Comparison of ENCODE assay signal across 7 cellular contexts in the genomic region with DNA sequence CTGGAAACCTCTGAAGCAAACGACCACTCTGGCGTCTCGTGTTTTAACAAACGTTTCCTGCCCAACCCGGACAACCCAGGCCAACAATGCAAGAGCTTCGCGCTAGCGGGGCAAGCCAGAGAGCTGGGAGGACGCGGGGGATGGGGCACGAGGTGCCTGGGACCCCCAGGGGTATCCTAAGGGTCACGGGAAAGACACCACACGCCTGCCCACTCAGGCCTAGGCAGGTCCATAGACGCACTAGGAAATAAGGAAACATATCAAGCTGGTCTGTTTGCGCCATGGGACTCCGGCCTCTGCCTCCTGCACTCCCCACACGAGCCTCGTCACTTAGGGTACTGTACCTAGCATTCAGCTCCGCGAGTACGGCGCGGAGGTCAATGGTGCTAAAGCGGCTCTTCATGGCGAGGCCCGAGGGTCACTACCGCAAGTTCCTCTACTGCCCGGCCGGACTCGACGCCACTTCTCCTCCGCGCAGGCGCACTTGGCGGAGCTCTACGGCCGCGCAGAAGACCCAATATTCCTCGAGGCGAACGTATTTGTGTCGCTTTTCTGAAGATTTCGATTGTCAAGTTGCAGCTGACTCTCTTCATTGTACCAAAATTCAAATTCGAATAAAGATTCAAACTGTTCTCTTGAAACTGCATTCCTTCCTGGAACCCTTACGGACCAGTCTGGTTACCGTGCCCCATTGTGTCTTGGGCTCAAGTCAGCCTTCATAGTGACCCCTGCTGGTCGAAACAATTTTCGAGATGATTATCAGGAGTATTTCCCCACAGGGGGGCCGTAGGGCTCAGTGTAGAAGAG. TPM values are rescaled to one million over a fixed set of nuclear protein-coding genes. Genes with fewer than 3 reads are reported as not detected.
DNase-seq lines count a peak whose midpoint lies in the region; ATAC-seq, FAIRE-seq and TF ChIP-seq lines count a peak whose summit lies in the region.

A gene with protein sequence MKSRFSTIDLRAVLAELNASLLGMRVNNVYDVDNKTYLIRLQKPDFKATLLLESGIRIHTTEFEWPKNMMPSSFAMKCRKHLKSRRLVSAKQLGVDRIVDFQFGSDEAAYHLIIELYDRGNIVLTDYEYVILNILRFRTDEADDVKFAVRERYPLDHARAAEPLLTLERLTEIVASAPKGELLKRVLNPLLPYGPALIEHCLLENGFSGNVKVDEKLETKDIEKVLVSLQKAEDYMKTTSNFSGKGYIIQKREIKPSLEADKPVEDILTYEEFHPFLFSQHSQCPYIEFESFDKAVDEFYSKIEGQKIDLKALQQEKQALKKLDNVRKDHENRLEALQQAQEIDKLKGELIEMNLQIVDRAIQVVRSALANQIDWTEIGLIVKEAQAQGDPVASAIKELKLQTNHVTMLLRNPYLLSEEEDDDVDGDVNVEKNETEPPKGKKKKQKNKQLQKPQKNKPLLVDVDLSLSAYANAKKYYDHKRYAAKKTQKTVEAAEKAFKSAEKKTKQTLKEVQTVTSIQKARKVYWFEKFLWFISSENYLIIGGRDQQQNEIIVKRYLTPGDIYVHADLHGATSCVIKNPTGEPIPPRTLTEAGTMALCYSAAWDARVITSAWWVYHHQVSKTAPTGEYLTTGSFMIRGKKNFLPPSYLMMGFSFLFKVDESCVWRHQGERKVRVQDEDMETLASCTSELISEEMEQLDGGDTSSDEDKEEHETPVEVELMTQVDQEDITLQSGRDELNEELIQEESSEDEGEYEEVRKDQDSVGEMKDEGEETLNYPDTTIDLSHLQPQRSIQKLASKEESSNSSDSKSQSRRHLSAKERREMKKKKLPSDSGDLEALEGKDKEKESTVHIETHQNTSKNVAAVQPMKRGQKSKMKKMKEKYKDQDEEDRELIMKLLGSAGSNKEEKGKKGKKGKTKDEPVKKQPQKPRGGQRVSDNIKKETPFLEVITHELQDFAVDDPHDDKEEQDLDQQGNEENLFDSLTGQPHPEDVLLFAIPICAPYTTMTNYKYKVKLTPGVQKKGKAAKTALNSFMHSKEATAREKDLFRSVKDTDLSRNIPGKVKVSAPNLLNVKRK (minus strand): TSS at position 438 of the 807 bp plus-strand sequence. CDS start 35 bp downstream, at position 403.

- peak within 1 kb of the TSS; percentile 94 for H3K4me3 Mint-ChIP-seq in T-helper 2 cell treated with Interferon-gamma antibody and Interleukin-4, amounts not matched to agents 5 μg/mL and 100 μg/mL, for 36 hours
- H3K4me3 Mint-ChIP-seq in astrocyte (ENCODE audit: unreplicated experiment), result peak within 1 kb of the TSS; percentile 93

- H3K4me1 Mint-ChIP-seq in T-helper 2 cell treated with Interferon-gamma antibody and Interleukin-4, amounts not matched to agents 5 μg/mL and 100 μg/mL, for 36 hours (ENCODE audit: low read depth), result peaks cover 33% of the 10 kb centered on the region
- peaks cover 3% of the 10 kb centered on the region for H3K4me1 Mint-ChIP-seq in astrocyte (ENCODE audit: low read depth, unreplicated experiment)

- H3K36me3 Mint-ChIP-seq in T-helper 2 cell treated with Interferon-gamma antibody and Interleukin-4, amounts not matched to agents 5 μg/mL and 100 μg/mL, for 36 hours (ENCODE audit: low read depth), result peaks cover 20% of the 10 kb centered on the region
- peaks cover 1% of the 10 kb centered on the region for H3K36me3 Mint-ChIP-seq in astrocyte (ENCODE audit: low read depth, unreplicated experiment)

- H3K4me2 ChIP-seq in astrocyte (ENCODE audit: low read length) (peak within 1 kb of the TSS; percentile 89), hepatocyte (peak within 1 kb of the TSS; percentile 87)

- H3K27me3 Mint-ChIP-seq in T-helper 2 cell treated with Interferon-gamma antibody and Interleukin-4, amounts not matched to agents 5 μg/mL and 100 μg/mL, for 36 hours (ENCODE audit: low read depth), result no peaks in the 10 kb centered on the region
- no peaks in the 10 kb centered on the region for H3K27me3 Mint-ChIP-seq in astrocyte (ENCODE audit: low read depth, unreplicated experiment)

- H3K4me3 ChIP-seq in astrocyte (ENCODE audit: insufficient read depth, low read depth, low read length), result peak within 1 kb of the TSS; percentile 95
- peak within 1 kb of the TSS; percentile 43 for H3K4me3 ChIP-seq in hepatocyte
- H3K4me3 ChIP-seq in retinal pigment epithelial cell (ENCODE audit: low read length), result peak within 1 kb of the TSS; percentile 81

- under 1% methylated on average over 49 of the region's 49 CpGs for WGBS in hepatocyte (ENCODE audit: low lambda C conversion rate, missing lambda C conversion rate)

- peak within 1 kb of the TSS; percentile 92 for H3K27ac ChIP-seq in astrocyte (ENCODE audit: low read depth, low read length)
- peak within 1 kb of the TSS; percentile 86 for H3K27ac ChIP-seq in hepatocyte

- ATAC-seq in GM18498 (IDR thresholded peaks at IDR 0.05; ENCODE audit: unreplicated experiment) (peak; percentile 84), HG02885 (IDR thresholded peaks at IDR 0.05; ENCODE audit: poor library complexity, unreplicated experiment) (peak; percentile 79)

- H3K9me3 ChIP-seq in astrocyte (ENCODE audit: insufficient read depth, low read depth, low read length) (no peaks in the 10 kb centered on the region), hepatocyte (ENCODE audit: low read depth) (no peaks in the 10 kb centered on the region)

- H4K20me1 ChIP-seq in astrocyte (ENCODE audit: insufficient read depth, low read length), result no peaks in the 10 kb centered on the region
- no peaks in the 10 kb centered on the region for H4K20me1 ChIP-seq in hepatocyte (ENCODE audit: insufficient read depth, poor library complexity, severe bottlenecking)

- FAIRE-seq in astrocyte (lab: Jason Lieb, UNC), result no peak

- H3K9me2 ChIP-seq in hepatocyte (replicated peaks; ENCODE audit: insufficient read depth), result no peaks in the 10 kb centered on the region

- peak within 1 kb of the TSS; percentile 98 for H3K9ac ChIP-seq in astrocyte (ENCODE audit: low read length)

- peaks cover 16% of the 10 kb centered on the region for H3K36me3 ChIP-seq in astrocyte (ENCODE audit: insufficient read depth, low read length)
- no peaks in the 10 kb centered on the region for H3K36me3 ChIP-seq in hepatocyte (replicated peaks; ENCODE audit: insufficient read depth, low read depth)

- peak within 1 kb of the TSS; percentile 93 for H3K27ac Mint-ChIP-seq in T-helper 2 cell treated with Interferon-gamma antibody and Interleukin-4, amounts not matched to agents 5 μg/mL and 100 μg/mL, for 36 hours
- peak within 1 kb of the TSS; percentile 97 for H3K27ac Mint-ChIP-seq in astrocyte (ENCODE audit: unreplicated experiment)

- H3K4me1 ChIP-seq in astrocyte (ENCODE audit: insufficient read depth, low read length) (no peaks in the 10 kb centered on the region), hepatocyte (ENCODE audit: insufficient read depth) (peaks cover 10% of the 10 kb centered on the region)

- DNase-seq in NCI-H1694 (lab: John Stamatoyannopoulos, UW) (peak; percentile 96), astrocyte (ENCODE audit: low read depth) (peak; percentile 70), hepatocyte (ENCODE audit: low spot score) (peak; percentile 94), retinal pigment epithelial cell (ENCODE audit: low read depth) (peak; percentile 52)
- peak; percentile 81 for DNase-seq in T-helper 2 cell treated with Interferon-gamma antibody and Interleukin-4, amounts not matched to agents 5 μg/mL and 100 μg/mL, for 36 hours (ENCODE audit: low spot score)

- H3K79me2 ChIP-seq in astrocyte (ENCODE audit: insufficient read depth, low read length) (peaks cover 48% of the 10 kb centered on the region), hepatocyte (peaks cover 49% of the 10 kb centered on the region)

- TF ChIP-seq CTCF in astrocyte (IDR thresholded peaks at IDR 0.05; ENCODE audit: insufficient read depth, low read depth, low read length) (peak; percentile 89), hepatocyte (IDR thresholded peaks at IDR 0.05; ENCODE audit: poor library complexity) (peak; percentile 93), retinal pigment epithelial cell (conservative IDR thresholded peaks at IDR 0.05; ENCODE audit: low read depth, low read length) (peak; percentile 75)

- H3K27me3 ChIP-seq in astrocyte (ENCODE audit: insufficient read depth, low read length) (no peaks in the 10 kb centered on the region), hepatocyte (no peaks in the 10 kb centered on the region)

- H3K9me3 Mint-ChIP-seq in T-helper 2 cell treated with Interferon-gamma antibody and Interleukin-4, amounts not matched to agents 5 μg/mL and 100 μg/mL, for 36 hours, result no peaks in the 10 kb centered on the region
- H3K9me3 Mint-ChIP-seq in astrocyte (ENCODE audit: unreplicated experiment), result no peaks in the 10 kb centered on the region

- H2AFZ ChIP-seq in astrocyte (ENCODE audit: low read depth, low read length) (peak within 1 kb of the TSS; percentile 94), hepatocyte (peak within 1 kb of the TSS; percentile 64)

RNA-seq across cellular contexts. Expression of the gene that starts here (rescaled TPM):
- total RNA-seq in astrocyte, result 61.5 and 63.0 TPM in 2 replicates
- 34.0 and 62.9 TPM in 2 replicates for total RNA-seq in hepatocyte
- 49.5 and 69.9 TPM in 2 replicates for polyA plus RNA-seq in hepatocyte

Comparison
In these comparisons a context has a peak if more than half of its experiments do, and no peak if none do; other contexts are left out.
1. Peak in every context shown above with its lines: DNase-seq, ATAC-seq, H3K4me3 ChIP-seq and H3K27ac ChIP-seq.
2. H3K4me3 ChIP-seq: peak in every context shown above with its lines; median percentile 95 in astrocyte; 81 in retinal pigment epithelial cell; 43 in hepatocyte.